Comparison of ENCODE assay signal across 22 cellular contexts in the genomic region with DNA sequence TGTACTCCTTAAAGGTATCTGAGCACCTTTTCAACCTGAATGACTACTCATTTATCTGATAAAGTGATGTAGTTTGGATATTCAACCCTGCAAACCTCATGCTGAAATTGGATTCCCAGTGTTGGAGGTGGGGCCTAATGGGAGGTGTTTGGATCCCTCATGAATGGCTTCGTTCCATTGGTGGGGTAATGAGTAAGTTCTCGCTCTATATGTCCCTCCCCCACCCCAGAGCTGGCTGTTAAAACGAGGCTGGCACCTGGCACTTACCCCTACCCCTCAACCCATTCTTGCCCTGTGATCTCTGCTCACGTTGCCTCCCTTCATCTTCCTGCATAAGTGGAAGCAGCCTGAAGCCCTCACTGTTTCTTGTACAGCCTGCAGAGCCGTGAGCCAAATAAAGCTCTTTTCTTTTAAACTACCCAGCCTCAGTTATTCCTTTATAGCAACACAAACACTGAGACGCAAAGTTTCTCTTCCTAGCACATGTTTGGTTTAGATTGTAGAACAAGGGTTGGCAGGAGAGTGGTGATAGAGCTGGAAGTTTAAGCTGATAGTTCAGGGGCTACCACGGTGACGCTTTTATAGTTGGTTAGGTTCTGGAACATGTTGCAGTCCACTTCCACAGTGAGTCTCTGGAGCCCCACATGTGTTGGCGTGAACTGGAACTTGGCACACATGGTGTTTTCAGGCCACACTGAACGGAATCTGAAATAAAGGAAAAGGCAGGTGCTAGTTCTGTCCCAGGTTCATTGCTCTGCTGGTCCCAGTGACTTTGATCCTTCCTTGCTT. TPM values are rescaled to one million over a fixed set of nuclear protein-coding genes. Genes with fewer than 3 reads are reported as not detected.
"Had no signal": no experiment of that assay in that cellular context is flagged by ENCODE, and none has a peak within 500 bp of the region (broad histone marks: within the 10 kb centered on the region; RNA-seq: fewer than 3 reads in every experiment).

No MANE protein-coding gene starts in this region.

- H3K4me3 Mint-ChIP-seq: activated naive CD4-positive, alpha-beta T cell treated with anti-CD3 and anti-CD28 coated beads for 36 hours; activated T-cell treated with anti-CD3 and anti-CD28 coated beads, Interleukin-2, amount 50 U/mL, for 72 hours; dendritic cell treated with granulocyte-macrophage colony-stimulating factor and Interleukin-4, amounts not matched to agents 40 ng/mL and 50 ng/mL, for 4 days; neural progenitor cell; stimulated activated naive CD8-positive, alpha-beta T cell treated with anti-CD3 and anti-CD28 coated beads, Interleukin-15, amount 100 ng/mL, for 72 hours; T-helper 17 cell had no signal

- H3K27ac Mint-ChIP-seq: activated naive CD4-positive, alpha-beta T cell treated with anti-CD3 and anti-CD28 coated beads for 36 hours; activated T-cell treated with anti-CD3 and anti-CD28 coated beads, Interleukin-2, amount 50 U/mL, for 72 hours; neural progenitor cell; T-helper 17 cell had no signal

- DNase-seq: activated CD4-positive, alpha-beta T cell treated with anti-CD3 and anti-CD28 coated beads for 4 hours; activated CD4-positive, alpha-beta T cell treated with anti-CD3 and anti-CD28 coated beads, Interleukin-2, amount 50 U/mL, for 48 hours; activated CD4-positive, CD25-positive, alpha-beta regulatory T cell; activated effector memory CD4-positive, alpha-beta T cell treated with Interleukin-2 at 50 U/mL for 16 hours; activated naive CD4-positive, alpha-beta T cell treated with anti-CD3 and anti-CD28 coated beads for 36 hours; activated T-cell treated with anti-CD3 and anti-CD28 coated beads, Interleukin-2, amount 50 U/mL, for 72 hours; effector CD4-positive, alpha-beta T cell; foreskin keratinocyte; hippocampal formation; kidney glomerular epithelial cell; posterior cingulate gyrus; retina; stimulated activated CD4-positive, alpha-beta T cell treated with anti-CD3 and anti-CD28 coated beads, Interleukin-12 subunit alpha, Interleukin-12 subunit beta, amount 100 ng/mL, for 4 hours; stimulated activated CD4-positive, alpha-beta T cell treated with anti-CD3 and anti-CD28 coated beads, Interleukin-4, amount 100 ng/mL, for 4 hours; stimulated activated naive CD8-positive, alpha-beta T cell treated with anti-CD3 and anti-CD28 coated beads, Interleukin-15, amount 100 ng/mL, for 72 hours; SW 1271; T-helper 17 cell; uterus had no signal

- H3K27me3 Mint-ChIP-seq: dendritic cell treated with granulocyte-macrophage colony-stimulating factor and Interleukin-4, amounts not matched to agents 40 ng/mL and 50 ng/mL, for 4 days; stimulated activated naive CD8-positive, alpha-beta T cell treated with anti-CD3 and anti-CD28 coated beads, Interleukin-15, amount 100 ng/mL, for 72 hours; T-helper 17 cell had no signal

- H3K4me1 Mint-ChIP-seq: neural progenitor cell had no signal

- H3K9me3 Mint-ChIP-seq: neural progenitor cell had no signal

- ATAC-seq: activated T-cell treated with anti-CD3 and anti-CD28 coated beads, Interleukin-2, amount 50 U/mL, for 72 hours; foreskin keratinocyte; stimulated activated naive CD8-positive, alpha-beta T cell treated with anti-CD3 and anti-CD28 coated beads, Interleukin-15, amount 100 ng/mL, for 72 hours; T-helper 17 cell had no signal

RNA-seq across cellular contexts. Expression of a gene that starts 23.9 kb away (rescaled TPM):
- total RNA-seq: activated naive CD4-positive, alpha-beta T cell treated with anti-CD3 and anti-CD28 coated beads for 36 hours; activated T-cell treated with anti-CD3 and anti-CD28 coated beads, Interleukin-2, amount 50 U/mL, for 72 hours; foreskin keratinocyte; glomerular endothelial cell; myocyte; T-helper 17 cell had no signal
